ENCODE assay signal across 19 cellular contexts in the genomic region with DNA sequence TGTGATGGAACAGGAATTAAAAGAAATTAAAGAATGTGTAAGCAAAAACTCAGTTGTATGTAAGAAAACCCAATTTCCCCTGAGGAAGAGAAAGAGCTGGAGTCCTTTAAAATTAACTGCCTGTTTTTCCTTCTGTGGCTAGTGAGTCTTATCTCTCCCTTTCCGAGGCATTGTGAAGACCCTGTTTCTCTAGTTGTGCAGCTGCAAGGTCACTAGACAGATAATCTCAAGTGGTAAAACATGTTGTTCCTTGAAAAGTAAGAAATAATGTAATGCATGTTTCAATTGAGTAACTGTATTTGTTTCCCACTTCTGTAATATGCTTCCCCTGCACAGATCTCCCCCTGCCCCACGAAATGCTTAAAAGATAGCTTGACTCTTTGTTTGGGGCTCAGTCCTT. TPM values are rescaled to one million over a fixed set of nuclear protein-coding genes. Genes with fewer than 3 reads are reported as not detected.
"Had no signal": no experiment of that assay in that cellular context is flagged by ENCODE, and none has a peak within 500 bp of the region (broad histone marks: within the 10 kb centered on the region; RNA-seq: fewer than 3 reads in every experiment).

No MANE protein-coding gene starts in this region.

RNA-seq across cellular contexts. Expression of a gene that starts 4.3 kb away (rescaled TPM):
- total RNA-seq: colonic mucosa, endodermal cell, esophagus mucosa, gastrocnemius medialis, glomerular endothelial cell, kidney, left lobe of liver, liver, lung, mucosa of descending colon, neural crest cell, omental fat pad, pancreas, posterior vena cava, pulmonary artery endothelial cell, spleen, thoracic aorta, tibial nerve, upper lobe of left lung had no signal

RNA-seq across cellular contexts. Expression of a gene that starts 14.1 kb away (rescaled TPM):
- total RNA-seq: colonic mucosa, endodermal cell, esophagus mucosa, gastrocnemius medialis, glomerular endothelial cell, kidney, liver, lung, mucosa of descending colon, neural crest cell, omental fat pad, pancreas, posterior vena cava, pulmonary artery endothelial cell, spleen, thoracic aorta, tibial nerve had no signal

RNA-seq across cellular contexts. Expression of a gene that starts 23.6 kb away (rescaled TPM):
- total RNA-seq: colonic mucosa, endodermal cell, esophagus mucosa, gastrocnemius medialis, glomerular endothelial cell, kidney, left lobe of liver, liver, lung, mucosa of descending colon, neural crest cell, omental fat pad, pancreas, posterior vena cava, pulmonary artery endothelial cell, spleen, thoracic aorta, tibial nerve, upper lobe of left lung had no signal

RNA-seq across cellular contexts. Expression of a gene that starts 43.3 kb away (rescaled TPM):
- total RNA-seq: gastrocnemius medialis, glomerular endothelial cell, omental fat pad, pulmonary artery endothelial cell, thoracic aorta had no signal
